In the genomic region with DNA sequence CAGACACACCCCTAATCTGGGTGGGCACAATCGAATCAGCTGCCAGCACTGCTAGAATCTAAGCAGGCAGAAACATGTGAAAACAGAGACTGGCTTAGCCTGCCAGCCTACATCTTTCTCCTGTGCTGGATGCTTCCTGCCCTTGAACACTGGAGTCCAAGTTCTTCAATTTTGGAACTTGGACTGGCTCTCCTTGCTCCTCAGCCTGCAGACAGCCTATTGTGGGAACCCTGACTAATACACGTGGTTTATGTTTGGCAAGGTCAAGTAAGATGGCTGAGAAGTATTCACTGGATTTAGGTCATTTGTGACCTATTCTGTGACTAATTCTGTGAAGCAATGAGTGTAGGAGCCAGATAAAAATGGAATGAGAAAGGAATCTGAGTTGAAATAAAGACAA, we compare ENCODE assay signal across 2 cellular contexts.
TF ChIP-seq lines count a peak whose summit lies in the region.

No MANE protein-coding gene starts in this region.

TF ChIP-seq in A549, 52 proteins besides CTCF, POLR2A, EP300 and RAD21:
- TF ChIP-seq MYC (IDR thresholded peaks at IDR 0.05; ENCODE audit: borderline replicate concordance, low read length) = no peak
- no peak for TF ChIP-seq FOSL2 (IDR thresholded peaks at IDR 0.05)
- TF ChIP-seq FOSL2 (CRISPR knock-in tag; IDR thresholded peaks at IDR 0.05) = peak; percentile 29; the same call in 1 of the 2 replicates

TF ChIP-seq in IMR-90, 13 proteins besides CTCF, POLR2A, EP300 and RAD21:
- TF ChIP-seq FOS (IDR thresholded peaks at IDR 0.05; ENCODE audit: low read depth, low read length) (peak; percentile 85), CEBPB (IDR thresholded peaks at IDR 0.05; ENCODE audit: low read depth, low read length) (peak; percentile 98), MAZ (IDR thresholded peaks at IDR 0.05; ENCODE audit: borderline replicate concordance, low read depth, low read length) (no peak)
